In the genomic region with DNA sequence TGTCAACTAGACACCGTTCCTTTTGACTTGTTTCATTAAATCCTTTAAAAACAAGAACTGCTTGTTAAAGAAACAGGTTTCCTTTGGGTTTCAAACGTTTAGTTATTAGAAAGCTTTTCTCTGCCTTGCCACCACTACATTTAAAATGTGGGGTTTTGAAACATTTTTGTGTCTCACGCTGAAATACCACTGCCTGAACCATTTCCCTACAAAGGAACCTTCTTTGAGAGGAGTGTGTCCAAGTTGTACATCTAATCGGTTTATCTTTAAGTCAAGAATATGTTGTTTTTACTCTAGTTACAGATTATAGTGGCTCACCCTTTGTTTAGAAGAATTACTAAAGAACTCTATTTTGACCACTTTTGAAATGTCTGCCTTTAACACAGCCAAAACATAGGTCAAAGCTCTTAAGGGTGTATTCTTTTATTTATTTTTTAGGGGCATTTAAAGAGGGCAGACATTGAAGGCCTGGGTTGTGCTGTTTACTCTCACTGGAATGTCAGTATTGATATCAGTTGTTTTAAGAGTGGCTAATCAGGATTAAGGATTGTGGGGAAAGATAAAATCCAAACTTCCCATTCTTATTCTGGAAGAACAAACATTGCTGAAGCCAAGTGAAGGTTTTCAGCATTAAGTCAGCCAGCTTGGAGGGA, we compare ENCODE assay signal across 11 cellular contexts.
A peak's percentile ranks its signal among the peaks of the same experiment; 100 is the strongest.
DNase-seq lines count a peak whose midpoint lies in the region; ATAC-seq and TF ChIP-seq lines count a peak whose summit lies in the region.
"Had no signal": no experiment of that assay in that cellular context is flagged by ENCODE, and none has a peak within 500 bp of the region (broad histone marks: within the 10 kb centered on the region; RNA-seq: fewer than 3 reads in every experiment).

No MANE protein-coding gene starts in this region.

- TF ChIP-seq CTCF in lung (IDR thresholded peaks at IDR 0.05; ENCODE audit: control extremely low read depth, extremely low read depth): no peak
- no peak for TF ChIP-seq CTCF in tibial artery (IDR thresholded peaks at IDR 0.05)
- no peak for TF ChIP-seq CTCF in mucosa of descending colon (IDR thresholded peaks at IDR 0.05)

- no peak for ATAC-seq in activated naive CD4-positive, alpha-beta T cell treated with anti-CD3 and anti-CD28 coated beads, Interleukin-2, amount 50 U/mL, for 72 hours
- ATAC-seq in lung (ENCODE audit: insufficient read depth, low FRiP score) (no peak), mucosa of descending colon (no peak)

- peaks cover 0 to 2% of the 10 kb centered on the region in 2 donors for H3K36me3 ChIP-seq in lung (ENCODE audit: control insufficient read depth in 2 of 2, insufficient read depth in 2 of 2, low read length in 2 of 2)
- H3K36me3 ChIP-seq in tibial artery: no peaks in the 10 kb centered on the region
- H3K36me3 ChIP-seq in mucosa of descending colon (ENCODE audit: low read depth): no peaks in the 10 kb centered on the region

- peak overlapping the region; percentile 51 to 92 for H3K27ac Mint-ChIP-seq in activated naive CD4-positive, alpha-beta T cell treated with anti-CD3 and anti-CD28 coated beads, Interleukin-2, amount 50 U/mL, for 72 hours

- H3K9me3 ChIP-seq in lung (ENCODE audit: control insufficient read depth in 2 of 2, insufficient read depth in 1 of 2, low read length in 1 of 2) (peaks cover 0 to 2% of the 10 kb centered on the region in 2 donors), tibial artery (no peaks in the 10 kb centered on the region), mucosa of descending colon (no peaks in the 10 kb centered on the region)

- WGBS in lung, 2 donors: 51 to 61% methylated on average over 4 of the region's 4 CpGs

- H3K4me1 ChIP-seq in lung (ENCODE audit: control insufficient read depth in 2 of 2, insufficient read depth in 2 of 2, low read length in 2 of 2) (peaks cover 18 to 23% of the 10 kb centered on the region in 2 donors), tibial artery (peaks cover 0 to 94% (median 57%) of the 10 kb centered on the region in 4 donors), mucosa of descending colon (ENCODE audit: low read depth) (peaks cover 14% of the 10 kb centered on the region)

- DNase-seq in activated naive CD4-positive, alpha-beta T cell treated with anti-CD3 and anti-CD28 coated beads, Interleukin-2, amount 50 U/mL, for 72 hours (ENCODE audit: low spot score in 2 of 2): no peak
- DNase-seq in activated naive CD4-positive, alpha-beta T cell treated with anti-CD3 and anti-CD28 coated beads, Interleukin-2, amount 50 U/mL, for 16 hours: no peak
- peak; percentile 57 for DNase-seq in astrocyte of the hippocampus (ENCODE audit: low read depth, low spot score)
- no peak for DNase-seq in lung (ENCODE audit: low spot score)
- DNase-seq in tibial artery: no peak
- DNase-seq in caudate nucleus (lab: John Stamatoyannopoulos, UW): no peak
- no peak for DNase-seq in mucosa of descending colon
- DNase-seq in islet precursor cell: no peak
- DNase-seq: midbrain, NCI-H1105, small intestine had no signal

- intact Hi-C loops in tibial artery (cut with DNase I; ENCODE audit: low total_unique reads) (loop anchor here (5.0 kb wide), 2 partner anchors 118 to 133 kb away; no protein-coding TSS in a partner anchor), mucosa of descending colon (cut with DNase I, micrococcal nuclease) (no loop called here)

- H3K27ac ChIP-seq in lung (ENCODE audit: low read depth in 1 of 2, low read length in 1 of 2) (peak overlapping the region; percentile 15 to 86), tibial artery (peak overlapping the region; percentile 77 to 78), caudate nucleus (ENCODE audit: low read depth, low read length) (no peak overlapping the region)

- H3K27me3 ChIP-seq in lung (ENCODE audit: control insufficient read depth, insufficient read depth) (no peaks in the 10 kb centered on the region), tibial artery (no peaks in the 10 kb centered on the region)

- H3K4me3 ChIP-seq in lung (no peak overlapping the region), tibial artery (peak overlapping the region; percentile 10 to 32), mucosa of descending colon (no peak overlapping the region)

- H3K9me3 Mint-ChIP-seq in activated naive CD4-positive, alpha-beta T cell treated with anti-CD3 and anti-CD28 coated beads, Interleukin-2, amount 50 U/mL, for 72 hours: no peaks in the 10 kb centered on the region

- H3K36me3 Mint-ChIP-seq in activated naive CD4-positive, alpha-beta T cell treated with anti-CD3 and anti-CD28 coated beads, Interleukin-2, amount 50 U/mL, for 72 hours: peaks cover 18 to 50% of the 10 kb centered on the region in 2 donors

Comparison
In these comparisons a context has a peak if more than half of its experiments do, and no peak if none do; other contexts are left out.
1. H3K4me3 ChIP-seq: peak in tibial artery (2 of 2); none in lung (single experiment) and mucosa of descending colon (single experiment).